In genomic region chr4:151484396-151485102, GRCh38 we compare ENCODE assay signal across 10 cellular contexts.
DNase-seq lines count a peak whose midpoint lies in the region; ATAC-seq and TF ChIP-seq lines count a peak whose summit lies in the region.
"Had no signal": no experiment of that assay in that cellular context is flagged by ENCODE, and none has a peak within 500 bp of the region (broad histone marks: within the 10 kb centered on the region; RNA-seq: fewer than 3 reads in every experiment).

No MANE protein-coding gene starts in this region.

- H3K4me1 ChIP-seq in PC-3 (ENCODE audit: insufficient read depth, low read length) (peaks cover 10% of the 10 kb centered on the region), neuronal stem cell (ENCODE audit: control insufficient read depth in 2 of 2, insufficient read depth in 1 of 2, low read depth in 1 of 2, low read length in 2 of 2) (no peaks in the 10 kb centered on the region)

- TF ChIP-seq CTCF in PC-3 (conservative IDR thresholded peaks at IDR 0.05; ENCODE audit: low read depth, low read length), result no peak
- no peak for TF ChIP-seq CTCF in epithelial cell of proximal tubule (conservative IDR thresholded peaks at IDR 0.05; ENCODE audit: low read depth, low read length)

- H3K4me3 ChIP-seq in PC-3 (ENCODE audit: low read length), result no peak overlapping the region
- no peak overlapping the region for H3K4me3 ChIP-seq in epithelial cell of proximal tubule (ENCODE audit: low read depth, low read length)
- no peak overlapping the region for H3K4me3 ChIP-seq in neuronal stem cell (ENCODE audit: low read length in 2 of 2)

- BruUV-seq in PC-3 (replicated peaks; lab: Mats Ljungman, UMichigan), result no TSS peak

- no peaks in the 10 kb centered on the region for H4K20me1 ChIP-seq in PC-3 (ENCODE audit: low read length)

- no peak overlapping the region for H2BK120ac ChIP-seq in neuronal stem cell (ENCODE audit: low read depth, low read length)

- no peak overlapping the region for H3K4ac ChIP-seq in neuronal stem cell (ENCODE audit: low read length)

- H3K9ac ChIP-seq in PC-3 (ENCODE audit: low read length), result no peak overlapping the region
- H3K9ac ChIP-seq in neuronal stem cell (ENCODE audit: low read depth, low read length, poor library complexity), result no peak overlapping the region

- H2BK5ac ChIP-seq in neuronal stem cell (ENCODE audit: low read length), result no peak overlapping the region

- DNase-seq in EL, result peak; percentile 92
- DNase-seq in PC-3, result peak; percentile 79
- DNase-seq in epithelial cell of proximal tubule (ENCODE audit: low read depth), result peak; percentile 59
- peak; percentile 2 for DNase-seq in neuronal stem cell (ENCODE audit: low spot score)
- DNase-seq in Right ventricle myocardium superior, result no peak
- DNase-seq in OCI-M1 (lab: John Stamatoyannopoulos, UW), result no peak
- DNase-seq in T-helper 9 cell, result no peak
- DNase-seq: DMS79 treated with DMSO at 0.1 percent for 48 hours, T-helper 1 cell had no signal

- H3K27me3 ChIP-seq in PC-3 (ENCODE audit: low read length) (no peaks in the 10 kb centered on the region), neuronal stem cell (ENCODE audit: control insufficient read depth in 3 of 3, insufficient read depth in 3 of 3, low read depth in 1 of 3, low read length in 3 of 3) (no peaks in the 10 kb centered on the region)

- H4K91ac ChIP-seq in neuronal stem cell (ENCODE audit: low read depth, low read length, poor library complexity), result no peak overlapping the region

- H3K79me2 ChIP-seq in PC-3 (ENCODE audit: low read length), result no peaks in the 10 kb centered on the region

- no peaks in the 10 kb centered on the region for H3K36me3 ChIP-seq in PC-3 (ENCODE audit: low read depth, low read length)
- no peaks in the 10 kb centered on the region for H3K36me3 ChIP-seq in neuronal stem cell (replicated peaks in 1 of 2; ENCODE audit: control insufficient read depth in 2 of 2, insufficient read depth in 2 of 2, low read length in 2 of 2)

- no peak overlapping the region for H4K8ac ChIP-seq in neuronal stem cell (ENCODE audit: low read depth, low read length)

- no peaks in the 10 kb centered on the region for H3K79me1 ChIP-seq in neuronal stem cell (ENCODE audit: low read depth, low read length)

- intact Hi-C loops in PC-3 (cut with micrococcal nuclease), result no loop called here
- intact Hi-C loops in Right ventricle myocardium superior (cut with DNase I), result no loop called here

- no peak overlapping the region for H3K27ac ChIP-seq in PC-3 (ENCODE audit: low read length)
- no peak overlapping the region for H3K27ac ChIP-seq in neuronal stem cell (replicated peaks; ENCODE audit: low read length)

- no peak overlapping the region for H3K4me2 ChIP-seq in PC-3 (ENCODE audit: low read length)
- H3K4me2 ChIP-seq in neuronal stem cell (ENCODE audit: insufficient read depth, low read length, poor library complexity, severe bottlenecking), result no peak overlapping the region

- no peaks in the 10 kb centered on the region for H3K9me3 ChIP-seq in PC-3 (ENCODE audit: low read length)
- peaks cover 0 to under 1% of the 10 kb centered on the region in 2 donors for H3K9me3 ChIP-seq in neuronal stem cell (replicated peaks in 1 of 2; ENCODE audit: control insufficient read depth in 2 of 2, insufficient read depth in 1 of 2, low read depth in 1 of 2, low read length in 2 of 2)

- no peak overlapping the region for H2AFZ ChIP-seq in PC-3 (ENCODE audit: low read length)
- no peak overlapping the region for H2AFZ ChIP-seq in neuronal stem cell (ENCODE audit: low read length)

- H2BK15ac ChIP-seq in neuronal stem cell (ENCODE audit: low read length), result no peak overlapping the region

- H3K18ac ChIP-seq in neuronal stem cell (ENCODE audit: low read length), result no peak overlapping the region

- H3K23ac ChIP-seq in neuronal stem cell (ENCODE audit: low read depth, low read length, poor library complexity), result no peak overlapping the region

- no peaks in the 10 kb centered on the region for H3F3A ChIP-seq in PC-3 (ENCODE audit: low read length, unreplicated experiment)

- ATAC-seq in PC-3 (peak; percentile 70; the same call in 1 of the 2 replicates), GM21390 (IDR thresholded peaks at IDR 0.05; ENCODE audit: unreplicated experiment) (no peak), Right ventricle myocardium superior (ENCODE audit: poor library complexity) (no peak)

- H2BK12ac ChIP-seq in neuronal stem cell (ENCODE audit: low read length), result no peak overlapping the region

- POLR2A ChIA-PET in PC-3 (lab: Charles Lee; ENCODE audit: unreplicated experiment), result no interaction called here

- CTCF ChIA-PET in PC-3 (lab: Charles Lee), result no interaction called here

- no peaks in the 10 kb centered on the region for H3K9me2 ChIP-seq in PC-3 (replicated peaks; ENCODE audit: low read length)

- H2AK5ac ChIP-seq in neuronal stem cell (ENCODE audit: low read depth, low read length), result no peak overlapping the region

- no peak overlapping the region for H3K14ac ChIP-seq in neuronal stem cell (ENCODE audit: low read length)

- WGBS in neuronal stem cell (ENCODE audit: extremely low coverage in 2 of 2, insufficient read length in 2 of 2, insufficient replicate concordance in 1 of 2), 2 donors, result no CpG with 5 or more reads among the region's 2 CpGs

Comparison
In these comparisons a context has a peak if more than half of its experiments do, and no peak if none do; other contexts are left out.
1. DNase-seq: peak in EL (single experiment), PC-3 (single experiment), epithelial cell of proximal tubule (single experiment) and neuronal stem cell (single experiment); none in Right ventricle myocardium superior (single experiment), OCI-M1 (single experiment) and T-helper 9 cell (single experiment).